Comparison of ENCODE assay signal across 1 cellular context in the genomic region with DNA sequence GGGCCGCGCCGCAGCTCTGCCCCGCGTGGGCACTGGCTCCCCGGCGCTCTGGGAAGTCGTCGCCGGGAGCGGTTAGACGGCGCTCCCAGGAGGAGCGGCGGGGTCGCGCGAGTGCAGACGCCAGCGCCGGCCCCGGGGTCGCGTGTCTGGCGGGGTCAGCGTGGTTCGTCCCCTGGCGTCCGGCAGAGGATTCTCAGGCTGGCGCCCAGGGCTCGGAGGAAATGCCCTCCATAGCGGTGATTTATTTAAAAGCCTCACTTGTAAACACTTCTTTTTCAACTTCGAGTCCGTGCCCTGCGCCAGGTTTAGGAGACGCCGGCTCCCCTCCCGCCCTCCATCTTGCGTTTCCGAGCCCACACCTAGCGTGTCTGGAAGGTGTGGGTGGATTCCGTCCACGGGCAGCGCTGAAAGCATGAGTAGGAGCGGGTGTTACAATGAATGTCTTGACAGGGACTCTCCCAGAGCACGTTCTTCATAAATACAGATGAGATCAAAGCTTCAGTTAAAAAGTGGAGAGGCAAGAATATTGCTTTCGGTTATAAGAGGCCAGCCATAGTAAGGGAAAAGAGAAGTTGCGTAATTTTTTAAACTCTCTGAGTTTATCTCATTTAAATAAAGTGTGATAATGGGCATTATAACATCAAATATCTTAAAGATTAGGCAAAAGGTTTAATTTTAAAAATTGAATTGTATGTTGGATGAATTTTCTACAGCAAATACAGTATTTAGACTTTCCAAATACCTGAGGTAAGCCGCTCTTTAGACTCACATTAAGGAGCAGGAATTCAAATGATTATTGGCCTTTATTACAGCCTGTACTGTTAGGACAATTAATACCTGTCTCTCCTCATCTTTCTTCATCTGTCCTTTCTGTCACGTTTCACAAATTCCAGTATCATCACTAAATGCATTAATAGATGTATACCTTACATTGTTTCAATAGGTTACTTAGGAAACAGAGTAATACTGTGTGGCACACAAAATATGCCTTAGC.
TF ChIP-seq lines count a peak whose summit lies in the region.

No MANE protein-coding gene starts in this region.

TF ChIP-seq in K562, 482 proteins besides CTCF, POLR2A, EP300 and RAD21 (continued from another document and continues in another):
- TF ChIP-seq, protein P1, sequence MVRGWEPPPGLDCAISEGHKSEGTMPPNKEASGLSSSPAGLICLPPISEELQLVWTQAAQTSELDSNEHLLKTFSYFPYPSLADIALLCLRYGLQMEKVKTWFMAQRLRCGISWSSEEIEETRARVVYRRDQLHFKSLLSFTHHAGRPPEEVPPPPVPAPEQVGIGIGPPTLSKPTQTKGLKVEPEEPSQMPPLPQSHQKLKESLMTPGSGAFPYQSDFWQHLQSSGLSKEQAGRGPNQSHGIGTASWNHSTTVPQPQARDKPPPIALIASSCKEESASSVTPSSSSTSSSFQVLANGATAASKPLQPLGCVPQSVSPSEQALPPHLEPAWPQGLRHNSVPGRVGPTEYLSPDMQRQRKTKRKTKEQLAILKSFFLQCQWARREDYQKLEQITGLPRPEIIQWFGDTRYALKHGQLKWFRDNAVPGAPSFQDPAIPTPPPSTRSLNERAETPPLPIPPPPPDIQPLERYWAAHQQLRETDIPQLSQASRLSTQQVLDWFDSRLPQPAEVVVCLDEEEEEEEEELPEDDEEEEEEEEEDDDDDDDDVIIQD (CRISPR knock-in tag; IDR thresholded peaks at IDR 0.05) = no peak
- TF ChIP-seq ARID4B (CRISPR knock-in tag; IDR thresholded peaks at IDR 0.05) (peak; percentile 12; the same call in 1 of the 2 replicates), NR4A1 (CRISPR knock-in tag; IDR thresholded peaks at IDR 0.05) (no peak), NR4A1 (tag; IDR thresholded peaks at IDR 0.05) (no peak), PPARD (CRISPR knock-in tag; IDR thresholded peaks at IDR 0.05) (no peak), MCM5 (IDR thresholded peaks at IDR 0.05; ENCODE audit: low read depth) (no peak), TCF7 (IDR thresholded peaks at IDR 0.05; ENCODE audit: borderline replicate concordance) (no peak), TAF15 (IDR thresholded peaks at IDR 0.05; ENCODE audit: low read depth, low read length) (no peak), RBM17 (IDR thresholded peaks at IDR 0.05; ENCODE audit: borderline replicate concordance, low read depth, low read length) (no peak), SP2 (IDR thresholded peaks at IDR 0.05; ENCODE audit: extremely low read depth, low read depth, low read length, poor library complexity, severe bottlenecking) (no peak), NR2F6 (CRISPR knock-in tag; IDR thresholded peaks at IDR 0.05) (no peak), NKRF (IDR thresholded peaks at IDR 0.05; ENCODE audit: borderline replicate concordance) (peak; percentile 47; the same call in 1 of the 2 replicates), CBX2 (IDR thresholded peaks at IDR 0.05; ENCODE audit: insufficient read depth, low read length, poor library complexity, severe bottlenecking) (no peak), GTF2F1 (IDR thresholded peaks at IDR 0.05; ENCODE audit: low read depth, low read length) (no peak), ZNF695 (CRISPR knock-in tag; IDR thresholded peaks at IDR 0.05) (no peak), AFF1 (IDR thresholded peaks at IDR 0.05; ENCODE audit: low read depth in 1 of 2, partially characterized antibody in 2 of 2) (no peak), HDAC3 (IDR thresholded peaks at IDR 0.05; ENCODE audit: borderline replicate concordance, partially characterized antibody) (no peak), ETV5 (CRISPR knock-in tag; IDR thresholded peaks at IDR 0.05; ENCODE audit: low read depth) (no peak), RCOR1 (IDR thresholded peaks at IDR 0.05; ENCODE audit: borderline replicate concordance in 1 of 2, low read depth in 2 of 2, low read length in 2 of 2) (no peak), ARID1B (IDR thresholded peaks at IDR 0.05) (no peak), RBBP5 (IDR thresholded peaks at IDR 0.05; ENCODE audit: borderline replicate concordance, insufficient read depth, low read length, poor library complexity, severe bottlenecking) (peak; percentile 92), MEIS2 (IDR thresholded peaks at IDR 0.05; ENCODE audit: partially characterized antibody) (peak; percentile 21), RERE (CRISPR knock-in tag; IDR thresholded peaks at IDR 0.05; ENCODE audit: borderline replicate concordance) (no peak), SIN3A (IDR thresholded peaks at IDR 0.05; ENCODE audit: borderline replicate concordance in 2 of 2, control insufficient read depth in 1 of 2, low read depth in 2 of 2, low read length in 2 of 2) (no peak), NONO (IDR thresholded peaks at IDR 0.05; ENCODE audit: low read depth in 2 of 2, low read length in 1 of 2) (no peak), ELF2 (CRISPR knock-in tag; IDR thresholded peaks at IDR 0.05) (no peak), NCOA6 (IDR thresholded peaks at IDR 0.05) (peak; percentile 60), NFIC (IDR thresholded peaks at IDR 0.05) (0 out of 2 replicates have a peak, but pooled peaks have one; percentile 1), CREBBP (IDR thresholded peaks at IDR 0.05; ENCODE audit: low read depth, low read length) (no peak), CHD2 (IDR thresholded peaks at IDR 0.05; ENCODE audit: low read depth, low read length) (0 out of 2 replicates have a peak, but pooled peaks have one; percentile 16), SRF (CRISPR knock-in tag; IDR thresholded peaks at IDR 0.05) (no peak)
- TF ChIP-seq, protein P2, sequence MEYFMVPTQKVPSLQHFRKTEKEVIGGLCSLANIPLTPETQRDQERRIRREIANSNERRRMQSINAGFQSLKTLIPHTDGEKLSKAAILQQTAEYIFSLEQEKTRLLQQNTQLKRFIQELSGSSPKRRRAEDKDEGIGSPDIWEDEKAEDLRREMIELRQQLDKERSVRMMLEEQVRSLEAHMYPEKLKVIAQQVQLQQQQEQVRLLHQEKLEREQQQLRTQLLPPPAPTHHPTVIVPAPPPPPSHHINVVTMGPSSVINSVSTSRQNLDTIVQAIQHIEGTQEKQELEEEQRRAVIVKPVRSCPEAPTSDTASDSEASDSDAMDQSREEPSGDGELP (CRISPR knock-in tag; IDR thresholded peaks at IDR 0.05; ENCODE audit: borderline replicate concordance) = no peak; the same call in 1 of the 2 replicates
- TF ChIP-seq, protein P3, sequence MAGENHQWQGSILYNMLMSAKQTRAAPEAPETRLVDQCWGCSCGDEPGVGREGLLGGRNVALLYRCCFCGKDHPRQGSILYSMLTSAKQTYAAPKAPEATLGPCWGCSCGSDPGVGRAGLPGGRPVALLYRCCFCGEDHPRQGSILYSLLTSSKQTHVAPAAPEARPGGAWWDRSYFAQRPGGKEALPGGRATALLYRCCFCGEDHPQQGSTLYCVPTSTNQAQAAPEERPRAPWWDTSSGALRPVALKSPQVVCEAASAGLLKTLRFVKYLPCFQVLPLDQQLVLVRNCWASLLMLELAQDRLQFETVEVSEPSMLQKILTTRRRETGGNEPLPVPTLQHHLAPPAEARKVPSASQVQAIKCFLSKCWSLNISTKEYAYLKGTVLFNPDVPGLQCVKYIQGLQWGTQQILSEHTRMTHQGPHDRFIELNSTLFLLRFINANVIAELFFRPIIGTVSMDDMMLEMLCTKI (IDR thresholded peaks at IDR 0.05; ENCODE audit: partially characterized antibody) = no peak
